In the genomic region with DNA sequence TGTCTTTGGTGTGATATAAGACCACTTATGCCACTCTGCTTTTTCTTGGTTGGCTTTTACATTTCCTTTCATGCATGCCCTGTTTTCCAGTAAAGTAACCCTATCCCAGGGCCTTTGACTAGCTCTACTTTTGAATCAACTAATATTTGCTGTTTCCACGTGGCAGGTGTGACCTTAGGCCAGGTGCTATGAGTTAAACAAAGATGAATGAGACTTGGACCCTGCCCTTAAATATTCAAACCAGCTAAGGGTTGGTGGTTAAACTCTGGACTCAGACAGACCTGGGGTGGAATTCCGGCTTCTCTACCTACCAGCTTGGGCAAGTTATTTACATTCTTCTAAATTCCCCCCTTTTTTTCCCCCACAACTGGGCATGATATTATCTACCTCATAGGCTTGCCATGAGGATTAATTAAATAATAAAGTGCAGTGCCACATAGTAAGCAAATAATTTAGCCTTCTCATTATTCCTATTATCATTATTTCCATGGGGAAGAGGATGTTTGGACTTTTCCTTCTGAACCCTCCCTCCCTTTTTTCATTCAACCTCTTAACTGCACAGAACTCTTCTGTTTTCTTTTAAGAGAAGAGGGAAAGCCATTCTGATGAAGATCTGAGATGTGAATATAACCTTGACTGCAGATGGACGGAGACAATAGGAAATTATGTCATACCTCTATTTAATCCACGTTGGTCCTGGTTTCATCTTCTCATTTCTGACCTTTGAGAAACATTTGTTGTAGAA, we compare ENCODE assay signal across 1 cellular context.
A peak's percentile ranks its signal among the peaks of the same experiment; 100 is the strongest.
TF ChIP-seq lines count a peak whose summit lies in the region.

No MANE protein-coding gene starts in this region.

TF ChIP-seq in HepG2, 621 proteins besides CTCF, POLR2A, EP300 and RAD21 (continued from another document and continues in another):
- TF ChIP-seq TBP (CRISPR knock-in tag; IDR thresholded peaks at IDR 0.05) (no peak), NRL (CRISPR knock-in tag; IDR thresholded peaks at IDR 0.05; ENCODE audit: borderline replicate concordance) (no peak), SMYD3 (CRISPR knock-in tag; IDR thresholded peaks at IDR 0.05) (peak; percentile 90), GATAD1 (CRISPR knock-in tag; IDR thresholded peaks at IDR 0.05) (peak; percentile 36), ZNF138 (CRISPR knock-in tag; IDR thresholded peaks at IDR 0.05; ENCODE audit: low read depth) (no peak), ZNF253 (CRISPR knock-in tag; IDR thresholded peaks at IDR 0.05; ENCODE audit: borderline replicate concordance) (no peak), SMAD1 (CRISPR knock-in tag; IDR thresholded peaks at IDR 0.05; ENCODE audit: borderline replicate concordance, low read depth) (no peak), ZNF670 (CRISPR knock-in tag; IDR thresholded peaks at IDR 0.05; ENCODE audit: borderline replicate concordance) (peak; percentile 80), ZNF552 (CRISPR knock-in tag; IDR thresholded peaks at IDR 0.05; ENCODE audit: borderline replicate concordance) (no peak), ZNF180 (CRISPR knock-in tag; IDR thresholded peaks at IDR 0.05; ENCODE audit: borderline replicate concordance, low read depth) (no peak), ZBTB42 (CRISPR knock-in tag; IDR thresholded peaks at IDR 0.05) (no peak), CREM (IDR thresholded peaks at IDR 0.05) (peak; percentile 90), CREM (CRISPR knock-in tag; IDR thresholded peaks at IDR 0.05) (no peak), THYN1 (CRISPR knock-in tag; IDR thresholded peaks at IDR 0.05; ENCODE audit: borderline replicate concordance, low read depth) (no peak; the same call in 1 of the 2 replicates), SNAPC2 (CRISPR knock-in tag; IDR thresholded peaks at IDR 0.05) (peak; percentile 87; the same call in 1 of the 2 replicates), KLF11 (CRISPR knock-in tag; IDR thresholded peaks at IDR 0.05) (no peak), ZNF75D (CRISPR knock-in tag; IDR thresholded peaks at IDR 0.05; ENCODE audit: borderline replicate concordance) (no peak), ZKSCAN8 (CRISPR knock-in tag; IDR thresholded peaks at IDR 0.05; ENCODE audit: borderline replicate concordance) (no peak; the same call in 1 of the 2 replicates), MLLT10 (CRISPR knock-in tag; IDR thresholded peaks at IDR 0.05) (no peak), FOSL2 (CRISPR knock-in tag; IDR thresholded peaks at IDR 0.05) (peak; percentile 90), NFKB2 (CRISPR knock-in tag; IDR thresholded peaks at IDR 0.05; ENCODE audit: borderline replicate concordance) (no peak), TRIM24 (CRISPR knock-in tag; IDR thresholded peaks at IDR 0.05) (no peak), ZNF605 (CRISPR knock-in tag; IDR thresholded peaks at IDR 0.05) (peak; percentile 40; the same call in 1 of the 2 replicates), THAP11 (CRISPR knock-in tag; IDR thresholded peaks at IDR 0.05) (peak; percentile 61), DNMT1 (CRISPR knock-in tag; IDR thresholded peaks at IDR 0.05) (no peak), ZKSCAN1 (IDR thresholded peaks at IDR 0.05; ENCODE audit: low read length) (no peak), ZNF367 (CRISPR knock-in tag; IDR thresholded peaks at IDR 0.05; ENCODE audit: borderline replicate concordance) (0 out of 2 replicates have a peak, but pooled peaks have one; percentile 17), ARNT (IDR thresholded peaks at IDR 0.05) (no peak), FLYWCH1 (CRISPR knock-in tag; IDR thresholded peaks at IDR 0.05) (0 out of 2 replicates have a peak, but pooled peaks have one; percentile 33), SRSF1 (optimal IDR thresholded peaks at IDR 0.05; ENCODE audit: low read depth, low read length) (no peak), SRSF9 (IDR thresholded peaks at IDR 0.05; ENCODE audit: borderline replicate concordance, insufficient read depth, low read depth, low read length, poor library complexity, severe bottlenecking) (no peak), REXO4 (CRISPR knock-in tag; IDR thresholded peaks at IDR 0.05; ENCODE audit: borderline replicate concordance) (no peak), ZNF263 (CRISPR knock-in tag; IDR thresholded peaks at IDR 0.05) (peak; percentile 52; the same call in 1 of the 2 replicates), FOXK1 (CRISPR knock-in tag; IDR thresholded peaks at IDR 0.05; ENCODE audit: borderline replicate concordance, low read depth) (peak; percentile 91; the same call in 1 of the 2 replicates), POLR2AphosphoS5 (IDR thresholded peaks at IDR 0.05; ENCODE audit: low read depth, low read length) (0 out of 2 replicates have a peak, but pooled peaks have one; percentile 44)
- TF ChIP-seq, protein P1, sequence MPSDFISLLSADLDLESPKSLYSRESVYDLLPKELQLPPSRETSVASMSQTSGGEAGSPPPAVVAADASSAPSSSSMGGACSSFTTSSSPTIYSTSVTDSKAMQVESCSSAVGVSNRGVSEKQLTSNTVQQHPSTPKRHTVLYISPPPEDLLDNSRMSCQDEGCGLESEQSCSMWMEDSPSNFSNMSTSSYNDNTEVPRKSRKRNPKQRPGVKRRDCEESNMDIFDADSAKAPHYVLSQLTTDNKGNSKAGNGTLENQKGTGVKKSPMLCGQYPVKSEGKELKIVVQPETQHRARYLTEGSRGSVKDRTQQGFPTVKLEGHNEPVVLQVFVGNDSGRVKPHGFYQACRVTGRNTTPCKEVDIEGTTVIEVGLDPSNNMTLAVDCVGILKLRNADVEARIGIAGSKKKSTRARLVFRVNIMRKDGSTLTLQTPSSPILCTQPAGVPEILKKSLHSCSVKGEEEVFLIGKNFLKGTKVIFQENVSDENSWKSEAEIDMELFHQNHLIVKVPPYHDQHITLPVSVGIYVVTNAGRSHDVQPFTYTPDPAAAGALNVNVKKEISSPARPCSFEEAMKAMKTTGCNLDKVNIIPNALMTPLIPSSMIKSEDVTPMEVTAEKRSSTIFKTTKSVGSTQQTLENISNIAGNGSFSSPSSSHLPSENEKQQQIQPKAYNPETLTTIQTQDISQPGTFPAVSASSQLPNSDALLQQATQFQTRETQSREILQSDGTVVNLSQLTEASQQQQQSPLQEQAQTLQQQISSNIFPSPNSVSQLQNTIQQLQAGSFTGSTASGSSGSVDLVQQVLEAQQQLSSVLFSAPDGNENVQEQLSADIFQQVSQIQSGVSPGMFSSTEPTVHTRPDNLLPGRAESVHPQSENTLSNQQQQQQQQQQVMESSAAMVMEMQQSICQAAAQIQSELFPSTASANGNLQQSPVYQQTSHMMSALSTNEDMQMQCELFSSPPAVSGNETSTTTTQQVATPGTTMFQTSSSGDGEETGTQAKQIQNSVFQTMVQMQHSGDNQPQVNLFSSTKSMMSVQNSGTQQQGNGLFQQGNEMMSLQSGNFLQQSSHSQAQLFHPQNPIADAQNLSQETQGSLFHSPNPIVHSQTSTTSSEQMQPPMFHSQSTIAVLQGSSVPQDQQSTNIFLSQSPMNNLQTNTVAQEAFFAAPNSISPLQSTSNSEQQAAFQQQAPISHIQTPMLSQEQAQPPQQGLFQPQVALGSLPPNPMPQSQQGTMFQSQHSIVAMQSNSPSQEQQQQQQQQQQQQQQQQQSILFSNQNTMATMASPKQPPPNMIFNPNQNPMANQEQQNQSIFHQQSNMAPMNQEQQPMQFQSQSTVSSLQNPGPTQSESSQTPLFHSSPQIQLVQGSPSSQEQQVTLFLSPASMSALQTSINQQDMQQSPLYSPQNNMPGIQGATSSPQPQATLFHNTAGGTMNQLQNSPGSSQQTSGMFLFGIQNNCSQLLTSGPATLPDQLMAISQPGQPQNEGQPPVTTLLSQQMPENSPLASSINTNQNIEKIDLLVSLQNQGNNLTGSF (CRISPR knock-in tag; IDR thresholded peaks at IDR 0.05) = no peak
- TF ChIP-seq, protein P2, sequence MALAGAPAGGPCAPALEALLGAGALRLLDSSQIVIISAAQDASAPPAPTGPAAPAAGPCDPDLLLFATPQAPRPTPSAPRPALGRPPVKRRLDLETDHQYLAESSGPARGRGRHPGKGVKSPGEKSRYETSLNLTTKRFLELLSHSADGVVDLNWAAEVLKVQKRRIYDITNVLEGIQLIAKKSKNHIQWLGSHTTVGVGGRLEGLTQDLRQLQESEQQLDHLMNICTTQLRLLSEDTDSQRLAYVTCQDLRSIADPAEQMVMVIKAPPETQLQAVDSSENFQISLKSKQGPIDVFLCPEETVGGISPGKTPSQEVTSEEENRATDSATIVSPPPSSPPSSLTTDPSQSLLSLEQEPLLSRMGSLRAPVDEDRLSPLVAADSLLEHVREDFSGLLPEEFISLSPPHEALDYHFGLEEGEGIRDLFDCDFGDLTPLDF (CRISPR knock-in tag; IDR thresholded peaks at IDR 0.05) = peak; percentile 73; the same call in 1 of the 2 replicates
- TF ChIP-seq, protein P3, sequence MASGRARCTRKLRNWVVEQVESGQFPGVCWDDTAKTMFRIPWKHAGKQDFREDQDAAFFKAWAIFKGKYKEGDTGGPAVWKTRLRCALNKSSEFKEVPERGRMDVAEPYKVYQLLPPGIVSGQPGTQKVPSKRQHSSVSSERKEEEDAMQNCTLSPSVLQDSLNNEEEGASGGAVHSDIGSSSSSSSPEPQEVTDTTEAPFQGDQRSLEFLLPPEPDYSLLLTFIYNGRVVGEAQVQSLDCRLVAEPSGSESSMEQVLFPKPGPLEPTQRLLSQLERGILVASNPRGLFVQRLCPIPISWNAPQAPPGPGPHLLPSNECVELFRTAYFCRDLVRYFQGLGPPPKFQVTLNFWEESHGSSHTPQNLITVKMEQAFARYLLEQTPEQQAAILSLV (CRISPR knock-in tag; IDR thresholded peaks at IDR 0.05; ENCODE audit: borderline replicate concordance) = no peak; the same call in 1 of the 2 replicates
- TF ChIP-seq, protein P4, sequence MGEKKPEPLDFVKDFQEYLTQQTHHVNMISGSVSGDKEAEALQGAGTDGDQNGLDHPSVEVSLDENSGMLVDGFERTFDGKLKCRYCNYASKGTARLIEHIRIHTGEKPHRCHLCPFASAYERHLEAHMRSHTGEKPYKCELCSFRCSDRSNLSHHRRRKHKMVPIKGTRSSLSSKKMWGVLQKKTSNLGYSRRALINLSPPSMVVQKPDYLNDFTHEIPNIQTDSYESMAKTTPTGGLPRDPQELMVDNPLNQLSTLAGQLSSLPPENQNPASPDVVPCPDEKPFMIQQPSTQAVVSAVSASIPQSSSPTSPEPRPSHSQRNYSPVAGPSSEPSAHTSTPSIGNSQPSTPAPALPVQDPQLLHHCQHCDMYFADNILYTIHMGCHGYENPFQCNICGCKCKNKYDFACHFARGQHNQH (CRISPR knock-in tag; IDR thresholded peaks at IDR 0.05) = peak; percentile 85
- TF ChIP-seq, protein P5, sequence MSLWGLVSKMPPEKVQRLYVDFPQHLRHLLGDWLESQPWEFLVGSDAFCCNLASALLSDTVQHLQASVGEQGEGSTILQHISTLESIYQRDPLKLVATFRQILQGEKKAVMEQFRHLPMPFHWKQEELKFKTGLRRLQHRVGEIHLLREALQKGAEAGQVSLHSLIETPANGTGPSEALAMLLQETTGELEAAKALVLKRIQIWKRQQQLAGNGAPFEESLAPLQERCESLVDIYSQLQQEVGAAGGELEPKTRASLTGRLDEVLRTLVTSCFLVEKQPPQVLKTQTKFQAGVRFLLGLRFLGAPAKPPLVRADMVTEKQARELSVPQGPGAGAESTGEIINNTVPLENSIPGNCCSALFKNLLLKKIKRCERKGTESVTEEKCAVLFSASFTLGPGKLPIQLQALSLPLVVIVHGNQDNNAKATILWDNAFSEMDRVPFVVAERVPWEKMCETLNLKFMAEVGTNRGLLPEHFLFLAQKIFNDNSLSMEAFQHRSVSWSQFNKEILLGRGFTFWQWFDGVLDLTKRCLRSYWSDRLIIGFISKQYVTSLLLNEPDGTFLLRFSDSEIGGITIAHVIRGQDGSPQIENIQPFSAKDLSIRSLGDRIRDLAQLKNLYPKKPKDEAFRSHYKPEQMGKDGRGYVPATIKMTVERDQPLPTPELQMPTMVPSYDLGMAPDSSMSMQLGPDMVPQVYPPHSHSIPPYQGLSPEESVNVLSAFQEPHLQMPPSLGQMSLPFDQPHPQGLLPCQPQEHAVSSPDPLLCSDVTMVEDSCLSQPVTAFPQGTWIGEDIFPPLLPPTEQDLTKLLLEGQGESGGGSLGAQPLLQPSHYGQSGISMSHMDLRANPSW (CRISPR knock-in tag; IDR thresholded peaks at IDR 0.05; ENCODE audit: borderline replicate concordance) = peak; percentile 64
- TF ChIP-seq, protein P6, sequence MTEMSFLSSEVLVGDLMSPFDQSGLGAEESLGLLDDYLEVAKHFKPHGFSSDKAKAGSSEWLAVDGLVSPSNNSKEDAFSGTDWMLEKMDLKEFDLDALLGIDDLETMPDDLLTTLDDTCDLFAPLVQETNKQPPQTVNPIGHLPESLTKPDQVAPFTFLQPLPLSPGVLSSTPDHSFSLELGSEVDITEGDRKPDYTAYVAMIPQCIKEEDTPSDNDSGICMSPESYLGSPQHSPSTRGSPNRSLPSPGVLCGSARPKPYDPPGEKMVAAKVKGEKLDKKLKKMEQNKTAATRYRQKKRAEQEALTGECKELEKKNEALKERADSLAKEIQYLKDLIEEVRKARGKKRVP (CRISPR knock-in tag; IDR thresholded peaks at IDR 0.05) = peak in 1 of 2 experiments; percentile 83; a peak in 3 of 4 replicates
- TF ChIP-seq, protein P7, sequence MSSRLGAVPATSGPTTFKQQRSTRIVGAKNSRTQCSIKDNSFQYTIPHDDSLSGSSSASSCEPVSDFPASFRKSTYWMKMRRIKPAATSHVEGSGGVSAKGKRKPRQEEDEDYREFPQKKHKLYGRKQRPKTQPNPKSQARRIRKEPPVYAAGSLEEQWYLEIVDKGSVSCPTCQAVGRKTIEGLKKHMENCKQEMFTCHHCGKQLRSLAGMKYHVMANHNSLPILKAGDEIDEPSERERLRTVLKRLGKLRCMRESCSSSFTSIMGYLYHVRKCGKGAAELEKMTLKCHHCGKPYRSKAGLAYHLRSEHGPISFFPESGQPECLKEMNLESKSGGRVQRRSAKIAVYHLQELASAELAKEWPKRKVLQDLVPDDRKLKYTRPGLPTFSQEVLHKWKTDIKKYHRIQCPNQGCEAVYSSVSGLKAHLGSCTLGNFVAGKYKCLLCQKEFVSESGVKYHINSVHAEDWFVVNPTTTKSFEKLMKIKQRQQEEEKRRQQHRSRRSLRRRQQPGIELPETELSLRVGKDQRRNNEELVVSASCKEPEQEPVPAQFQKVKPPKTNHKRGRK (CRISPR knock-in tag; IDR thresholded peaks at IDR 0.05) = no peak
- TF ChIP-seq, protein P8, sequence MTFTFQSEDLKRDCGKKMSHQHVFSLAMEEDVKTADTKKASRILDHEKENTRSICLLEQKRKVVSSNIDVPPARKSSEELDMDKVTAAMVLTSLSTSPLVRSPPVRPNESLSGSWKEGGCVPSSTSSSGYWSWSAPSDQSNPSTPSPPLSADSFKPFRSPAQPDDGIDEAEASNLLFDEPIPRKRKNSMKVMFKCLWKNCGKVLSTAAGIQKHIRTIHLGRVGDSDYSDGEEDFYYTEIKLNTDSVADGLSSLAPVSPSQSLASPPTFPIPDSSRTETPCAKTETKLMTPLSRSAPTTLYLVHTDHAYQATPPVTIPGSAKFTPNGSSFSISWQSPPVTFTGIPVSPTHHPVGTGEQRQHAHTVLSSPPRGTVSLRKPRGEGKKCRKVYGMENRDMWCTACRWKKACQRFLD (CRISPR knock-in tag; IDR thresholded peaks at IDR 0.05; ENCODE audit: borderline replicate concordance) = peak; percentile 2; the same call in 1 of the 2 replicates
- TF ChIP-seq, protein P9, sequence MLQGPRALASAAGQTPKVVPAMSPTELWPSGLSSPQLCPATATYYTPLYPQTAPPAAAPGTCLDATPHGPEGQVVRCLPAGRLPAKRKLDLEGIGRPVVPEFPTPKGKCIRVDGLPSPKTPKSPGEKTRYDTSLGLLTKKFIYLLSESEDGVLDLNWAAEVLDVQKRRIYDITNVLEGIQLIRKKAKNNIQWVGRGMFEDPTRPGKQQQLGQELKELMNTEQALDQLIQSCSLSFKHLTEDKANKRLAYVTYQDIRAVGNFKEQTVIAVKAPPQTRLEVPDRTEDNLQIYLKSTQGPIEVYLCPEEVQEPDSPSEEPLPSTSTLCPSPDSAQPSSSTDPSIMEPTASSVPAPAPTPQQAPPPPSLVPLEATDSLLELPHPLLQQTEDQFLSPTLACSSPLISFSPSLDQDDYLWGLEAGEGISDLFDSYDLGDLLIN (CRISPR knock-in tag; IDR thresholded peaks at IDR 0.05; ENCODE audit: borderline replicate concordance) = no peak
